ENCODE assay signal across 10 cellular contexts in genomic region chr7:100444311-100445278, GRCh38. TPM values are rescaled to one million over a fixed set of nuclear protein-coding genes. Genes with fewer than 3 reads are reported as not detected.
A peak's percentile ranks its signal among the peaks of the same experiment; 100 is the strongest.
DNase-seq lines count a peak whose midpoint lies in the region; ATAC-seq and TF ChIP-seq lines count a peak whose summit lies in the region.
"Had no signal": no experiment of that assay in that cellular context is flagged by ENCODE, and none has a peak within 500 bp of the region (broad histone marks: within the 10 kb centered on the region; RNA-seq: fewer than 3 reads in every experiment).

No MANE protein-coding gene starts in this region.

- POLR2A ChIA-PET in GM10248 (lab: Yijun Ruan, JAX), result interaction anchor here (0.8 to 1.4 kb wide), 2 partner anchors 15 kb away, joined by 3 read pairs; partner anchors contain the start of gene MEPCE

- H3K27ac ChIP-seq in RWPE2 (ENCODE audit: poor library complexity, severe bottlenecking) (peak overlapping the region; percentile 18), sigmoid colon (peak overlapping the region; percentile 21 to 43 (median 37))

- intact Hi-C loops in sigmoid colon (cut with DNase I), result no loop called here

- H3K36me3 ChIP-seq in RWPE2 (ENCODE audit: low read depth), result no peaks in the 10 kb centered on the region
- no peaks in the 10 kb centered on the region for H3K36me3 ChIP-seq in sigmoid colon

- 43 to 49% methylated on average over 14 of the region's 14 CpGs for WGBS in sigmoid colon, 2 donors

- DNase-seq in GM10248 (ENCODE audit: extremely low spot score) (peak; percentile 39), RWPE2 (ENCODE audit: low spot score) (no peak), fibroblast of peridontal ligament (ENCODE audit: extremely low read depth) (peak; percentile 46), sigmoid colon (no peak), COR-L47 (lab: John Stamatoyannopoulos, UW) (no peak)

- H3K4me1 ChIP-seq in RWPE2 (ENCODE audit: insufficient read depth, poor library complexity, severe bottlenecking) (peaks cover 4% of the 10 kb centered on the region), sigmoid colon (no peaks in the 10 kb centered on the region)

- H3K9me3 ChIP-seq in RWPE2 (ENCODE audit: severe bottlenecking), result no peaks in the 10 kb centered on the region
- H3K9me3 ChIP-seq in sigmoid colon, result no peaks in the 10 kb centered on the region

- TF ChIP-seq EP300 in sigmoid colon (IDR thresholded peaks at IDR 0.05), result no peak

- peak; percentile 46 for ATAC-seq in RWPE2 (ENCODE audit: low read depth)
- no peak for ATAC-seq in GM21717 (IDR thresholded peaks at IDR 0.05; ENCODE audit: unreplicated experiment)
- no peak for ATAC-seq in HG02588 (IDR thresholded peaks at IDR 0.05; ENCODE audit: unreplicated experiment)
- ATAC-seq in GM19463 (IDR thresholded peaks at IDR 0.05; ENCODE audit: unreplicated experiment), result no peak

- TF ChIP-seq POLR2A in sigmoid colon (IDR thresholded peaks at IDR 0.05), result no peak

- CTCF ChIA-PET in GM10248 (lab: Yijun Ruan, JAX), result interaction anchor here (0.9 to 1.3 kb wide), 4 partner anchors 8 to 25 kb away, joined by 3 to 6 read pairs (median 4); no protein-coding TSS in a partner anchor

- no peak for TF ChIP-seq CTCF in GM10248 (IDR thresholded peaks at IDR 0.05; ENCODE audit: control extremely low read depth, extremely low read depth, low read depth, missing control alignments)
- no peak for TF ChIP-seq CTCF in RWPE2 (IDR thresholded peaks at IDR 0.05; ENCODE audit: poor library complexity, severe bottlenecking)
- TF ChIP-seq CTCF in sigmoid colon (IDR thresholded peaks at IDR 0.05), result no peak

- no peaks in the 10 kb centered on the region for H3K27me3 ChIP-seq in RWPE2 (ENCODE audit: insufficient read depth, poor library complexity, severe bottlenecking)
- H3K27me3 ChIP-seq in sigmoid colon, result no peaks in the 10 kb centered on the region

- H3K4me3 ChIP-seq in RWPE2 (ENCODE audit: severe bottlenecking) (no peak overlapping the region), sigmoid colon (no peak overlapping the region)

RNA-seq across cellular contexts. Expression of gene PPP1R35, which starts 8.3 kb away (rescaled TPM):
- total RNA-seq in sigmoid colon, result 10 to 100 TPM; 17.4 to 42.6 (median 35.2) TPM
- polyA plus RNA-seq in sigmoid colon, result 10 to 100 TPM; 28.2 to 45.5 (median 31.4) TPM

RNA-seq across cellular contexts. Expression of gene MEPCE, which starts 15.0 kb away (rescaled TPM):
- 10 to 100 TPM; 20.0 to 29.7 (median 25.5) TPM for total RNA-seq in sigmoid colon
- 10 to 100 TPM; 18.0 to 32.1 (median 19.7) TPM for polyA plus RNA-seq in sigmoid colon

RNA-seq across cellular contexts. Expression of gene ZCWPW1, which starts 16.1 kb away (rescaled TPM):
- total RNA-seq in sigmoid colon, result 1 to 10 TPM; 3.8 to 9.4 (median 6.2) TPM
- 1 to 10 TPM; 1.2 to 6.2 (median 5.4) TPM for polyA plus RNA-seq in sigmoid colon

RNA-seq across cellular contexts. Expression of gene SPACDR, which starts 19.5 kb away (rescaled TPM):
- total RNA-seq in sigmoid colon, result under 1 TPM in 1 of 4 donors, not detected in 3; 0.95 TPM
- polyA plus RNA-seq in sigmoid colon, result under 1 TPM in 1 of 3 donors, not detected in 2; 0.63 TPM
- total RNA-seq: epithelial cell of proximal tubule, urinary bladder had no signal

RNA-seq across cellular contexts. Expression of gene TSC22D4, which starts 34.4 kb away (rescaled TPM):
- 10 to 100 TPM; 24.4 to 31.6 (median 28.5) TPM for total RNA-seq in sigmoid colon
- polyA plus RNA-seq in sigmoid colon, result 10 to 100 TPM; 46.8 to 53.5 (median 51.1) TPM

Comparison
In these comparisons a context has a peak if more than half of its experiments do, and no peak if none do; other contexts are left out.
1. DNase-seq: peak in GM10248 (single experiment) and fibroblast of peridontal ligament (single experiment); none in RWPE2 (single experiment), sigmoid colon (single experiment) and COR-L47 (single experiment).